In genomic region chr4:154511990-154512389, GRCh38 we compare ENCODE assay signal across 28 cellular contexts. TPM values are rescaled to one million over a fixed set of nuclear protein-coding genes. Genes with fewer than 3 reads are reported as not detected.
"Had no signal": no experiment of that assay in that cellular context is flagged by ENCODE, and none has a peak within 500 bp of the region (broad histone marks: within the 10 kb centered on the region; RNA-seq: fewer than 3 reads in every experiment).

No MANE protein-coding gene starts in this region.

- H3K36me3 ChIP-seq: breast epithelium, SJCRH30 had no signal

- DNase-seq: activated CD4-positive, alpha-beta memory T cell treated with anti-CD3 and anti-CD28 coated beads for 36 hours; activated CD4-positive, alpha-beta T cell treated with anti-CD3 and anti-CD28 coated beads, Interleukin-2, amount 10 ng/mL, durations not matched to agents 7 days and 5 days; activated CD4-positive, CD25-positive, alpha-beta regulatory T cell; activated CD8-positive, alpha-beta memory T cell treated with anti-CD3 and anti-CD28 coated beads for 24 hours; activated gamma-delta T cell treated with Interleukin-2 at 50 U/mL for 16 hours; activated naive CD4-positive, alpha-beta T cell treated with anti-CD3 and anti-CD28 coated beads, Interleukin-2, amount 10 ng/mL, durations not matched to agents 7 days and 5 days; activated naive CD8-positive, alpha-beta T cell treated with anti-CD3 and anti-CD28 coated beads for 36 hours; activated T-cell treated with anti-CD3 and anti-CD28 coated beads, Interleukin-2, amount 50 U/mL, for 4 hours; caudate nucleus; KG1; NCI-H1092; NCI-H1436; NCI-H1694 treated with DMSO at 0.1 percent for 48 hours; NCI-H2029 treated with DMSO at 0.1 percent for 48 hours; NCI-H510A treated with DMSO at 0.1 percent for 48 hours; NCI-H69; NK-92 treated with Interleukin-12 subunit alpha and Interleukin-12 subunit beta, amount 100 ng/mL, for 24 hours; OCI-M1; Right ventricle myocardium superior; RPMI8226; SJCRH30; SK-N-SH; T-helper 1 cell had no signal

- H3K4me1 ChIP-seq: breast epithelium, SJCRH30 had no signal

- H3K4me3 ChIP-seq: breast epithelium, SJCRH30 had no signal

- H3K9me3 ChIP-seq: breast epithelium, SJCRH30, SK-N-SH had no signal

- H3K27ac ChIP-seq: breast epithelium, SJCRH30, VCaP had no signal

- H3K27me3 ChIP-seq: breast epithelium, SJCRH30 had no signal

RNA-seq across cellular contexts. Expression of gene DCHS2, which starts 20.4 kb away (rescaled TPM):
- total RNA-seq: activated CD4-positive, alpha-beta memory T cell treated with anti-CD3 and anti-CD28 coated beads for 36 hours; activated CD4-positive, alpha-beta T cell treated with anti-CD3 and anti-CD28 coated beads, Interleukin-2, amount 10 ng/mL, durations not matched to agents 7 days and 5 days; activated naive CD8-positive, alpha-beta T cell treated with anti-CD3 and anti-CD28 coated beads for 36 hours; LHCN-M2; Right ventricle myocardium superior; T-helper 2 cell treated with Interferon-gamma antibody and Interleukin-4, amounts not matched to agents 100 ng/mL and 5 ng/mL, for 36 hours had no signal
- polyA plus RNA-seq: SK-N-SH had no signal

RNA-seq across cellular contexts. Expression of gene FGB, which starts 50.8 kb away (rescaled TPM):
- total RNA-seq: activated CD4-positive, alpha-beta memory T cell treated with anti-CD3 and anti-CD28 coated beads for 36 hours; activated CD4-positive, alpha-beta T cell treated with anti-CD3 and anti-CD28 coated beads, Interleukin-2, amount 10 ng/mL, durations not matched to agents 7 days and 5 days; activated naive CD8-positive, alpha-beta T cell treated with anti-CD3 and anti-CD28 coated beads for 36 hours; LHCN-M2; M059J; SJCRH30; T-helper 2 cell treated with Interferon-gamma antibody and Interleukin-4, amounts not matched to agents 100 ng/mL and 5 ng/mL, for 36 hours had no signal
- polyA plus RNA-seq: SK-N-SH had no signal
